Comparison of ENCODE assay signal across 1 cellular context in genomic region chr13:51942189-51942588, GRCh38.
A peak's percentile ranks its signal among the peaks of the same experiment; 100 is the strongest.
TF ChIP-seq lines count a peak whose summit lies in the region.

No MANE protein-coding gene starts in this region.

TF ChIP-seq in liver, 16 proteins besides CTCF, POLR2A, EP300 and RAD21 (continued from another document):
- TF ChIP-seq REST (IDR thresholded peaks at IDR 0.05) (no peak), TAF1 (conservative IDR thresholded peaks at IDR 0.05) (no peak), FOXA2 (IDR thresholded peaks at IDR 0.05) (no peak), HNF4A (conservative IDR thresholded peaks at IDR 0.05) (peak; percentile 54 to 61), ZBTB33 (IDR thresholded peaks at IDR 0.05) (no peak), YY1 (IDR thresholded peaks at IDR 0.05) (no peak)
